8 cellular contexts compared by ENCODE assay signal in the genomic region with DNA sequence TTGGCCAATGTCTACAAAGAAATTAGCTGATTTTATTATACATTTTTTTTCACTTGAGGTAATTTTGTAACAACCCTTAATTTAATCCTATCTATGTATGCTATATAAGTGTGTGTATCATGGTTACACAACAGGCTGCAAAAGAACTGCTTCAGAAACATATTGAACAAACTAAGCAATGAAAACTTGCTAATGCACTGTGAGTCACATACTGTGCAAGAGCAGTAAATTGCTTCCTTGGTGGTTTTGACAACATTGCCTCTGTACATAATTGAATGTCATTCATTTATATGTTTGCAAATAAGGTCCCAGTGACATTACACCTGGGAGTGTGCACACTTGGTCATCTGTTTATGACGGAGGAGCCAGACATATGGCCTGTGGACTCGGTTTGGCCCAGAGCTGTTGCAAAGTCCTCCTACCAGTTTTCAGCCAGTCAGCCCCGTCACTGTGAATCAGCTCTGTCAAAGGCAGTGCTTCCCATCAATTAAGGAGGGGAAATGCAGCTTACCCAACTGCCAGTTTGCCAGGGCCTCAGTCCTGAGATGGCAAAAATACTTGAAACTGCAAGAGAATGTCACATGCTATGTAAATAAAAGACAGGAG.
DNase-seq lines count a peak whose midpoint lies in the region; ATAC-seq and TF ChIP-seq lines count a peak whose summit lies in the region.
"Not testable (repeated sequence)": the region's sequence is repeated elsewhere in the genome, so short reads cannot be mapped to it uniquely, and the experiment has no call there.

No MANE protein-coding gene starts in this region.

- not testable (repeated sequence) for H4K20me1 ChIP-seq in mammary epithelial cell (ENCODE audit: insufficient read depth, low read length); osteoblast (ENCODE audit: insufficient read depth, low read length)

- not testable (repeated sequence) for H3K36me3 ChIP-seq in ACC112 (ENCODE audit: insufficient read depth, low read length); RWPE2 (ENCODE audit: low read depth); mammary epithelial cell (ENCODE audit: insufficient read depth, low read length); osteoblast (ENCODE audit: insufficient read depth, low read length)

- H3K4me2 ChIP-seq in mammary epithelial cell (ENCODE audit: insufficient read depth, low read depth, low read length); osteoblast (ENCODE audit: insufficient read depth, low read length): not testable (repeated sequence)

- not testable (repeated sequence) for H3K9ac ChIP-seq in mammary epithelial cell (ENCODE audit: insufficient read depth, low read length)

- H3K4me3 ChIP-seq in ACC112 (ENCODE audit: low read depth, low read length); RWPE2 (ENCODE audit: severe bottlenecking); mammary epithelial cell (replicated peaks in 1 of 3; ENCODE audit: insufficient read depth in 1 of 3, low read depth in 2 of 3, low read length in 3 of 3); foreskin fibroblast (ENCODE audit: low read depth in 1 of 2, low read length in 2 of 2); osteoblast (ENCODE audit: insufficient read depth, low read length): not testable (repeated sequence)

- not testable (repeated sequence) for H3K4me1 ChIP-seq in ACC112 (ENCODE audit: control insufficient read depth, insufficient read depth, low read length, unreplicated experiment); RWPE2 (ENCODE audit: insufficient read depth, poor library complexity, severe bottlenecking); mammary epithelial cell (ENCODE audit: insufficient read depth, low read length); osteoblast (ENCODE audit: insufficient read depth, low read length)

- CTCF ChIA-PET in mammary epithelial cell (lab: Charles Lee; ENCODE audit: low non-redundant PET) = not testable (repeated sequence)

- not testable (repeated sequence) for BruUV-seq in mammary epithelial cell (replicated peaks; lab: Mats Ljungman, UMichigan)

- not testable (repeated sequence) for TF ChIP-seq CTCF in RWPE2 (IDR thresholded peaks at IDR 0.05; ENCODE audit: poor library complexity, severe bottlenecking); mammary epithelial cell (conservative IDR thresholded peaks at IDR 0.05 in 1 of 2, IDR thresholded peaks at IDR 0.05 in 1 of 2; ENCODE audit: extremely low read depth in 1 of 2, insufficient read depth in 1 of 2, low read depth in 1 of 2, low read length in 2 of 2); foreskin fibroblast (IDR thresholded peaks at IDR 0.05; ENCODE audit: low read depth, low read length); osteoblast (IDR thresholded peaks at IDR 0.05; ENCODE audit: extremely low read depth, low read depth, low read length)

- not testable (repeated sequence) for H2AFZ ChIP-seq in ACC112 (ENCODE audit: low read length, unreplicated experiment); mammary epithelial cell (ENCODE audit: low read depth, low read length)
- peak overlapping the region; percentile 31 for H2AFZ ChIP-seq in osteoblast (ENCODE audit: low read length)

- DNase-seq in Daoy (ENCODE audit: low read depth) (peak; percentile 49), HT1080 (ENCODE audit: low read depth) (peak; percentile 58), NCI-H748 (lab: John Stamatoyannopoulos, UW; ENCODE audit: unreplicated experiment) (peak; percentile 88), mammary epithelial cell (peak; percentile 15), foreskin fibroblast (peak; percentile 44 to 54)
- not testable (repeated sequence) for DNase-seq in RWPE2 (ENCODE audit: low spot score); osteoblast (ENCODE audit: insufficient read length, low spot score, missing footprints)

- 61% methylated on average over 3 of the region's 3 CpGs for WGBS in mammary epithelial cell (ENCODE audit: low coverage, missing lambda C conversion rate)

- H3K27ac ChIP-seq in ACC112 (ENCODE audit: low read depth, low read length) = peak overlapping the region; percentile 43
- not testable (repeated sequence) for H3K27ac ChIP-seq in RWPE2 (ENCODE audit: poor library complexity, severe bottlenecking); mammary epithelial cell (ENCODE audit: insufficient read depth, low read depth, low read length); osteoblast (ENCODE audit: low read depth, low read length)

- not testable (repeated sequence) for H3K9me3 ChIP-seq in RWPE2 (ENCODE audit: severe bottlenecking); mammary epithelial cell (replicated peaks; ENCODE audit: insufficient read depth, low read length); osteoblast (ENCODE audit: low read depth, low read length)

- not testable (repeated sequence) for H3K79me2 ChIP-seq in ACC112 (ENCODE audit: control insufficient read depth, insufficient read depth, low read length, unreplicated experiment); mammary epithelial cell (ENCODE audit: insufficient read depth, low read length); osteoblast (ENCODE audit: insufficient read depth, low read length)

- not testable (repeated sequence) for H3K27me3 ChIP-seq in ACC112 (ENCODE audit: insufficient read depth, low read length); RWPE2 (ENCODE audit: insufficient read depth, poor library complexity, severe bottlenecking); mammary epithelial cell (ENCODE audit: insufficient read depth, low read length); osteoblast (ENCODE audit: insufficient read depth, low read length)

- in situ Hi-C loops in mammary epithelial cell (cut with MboI; ENCODE audit: low sequenced_read_pairs in 2 of 2) = not testable (repeated sequence)

- intact Hi-C loops in mammary epithelial cell (cut with micrococcal nuclease) = not testable (repeated sequence)

- peak; percentile 86 for ATAC-seq in RWPE2 (ENCODE audit: low read depth)

- dilution Hi-C loops in mammary epithelial cell (cut with HindIII; ENCODE audit: low sequenced_read_pairs) = not testable (repeated sequence)
